9 cellular contexts compared by ENCODE assay signal in the genomic region with DNA sequence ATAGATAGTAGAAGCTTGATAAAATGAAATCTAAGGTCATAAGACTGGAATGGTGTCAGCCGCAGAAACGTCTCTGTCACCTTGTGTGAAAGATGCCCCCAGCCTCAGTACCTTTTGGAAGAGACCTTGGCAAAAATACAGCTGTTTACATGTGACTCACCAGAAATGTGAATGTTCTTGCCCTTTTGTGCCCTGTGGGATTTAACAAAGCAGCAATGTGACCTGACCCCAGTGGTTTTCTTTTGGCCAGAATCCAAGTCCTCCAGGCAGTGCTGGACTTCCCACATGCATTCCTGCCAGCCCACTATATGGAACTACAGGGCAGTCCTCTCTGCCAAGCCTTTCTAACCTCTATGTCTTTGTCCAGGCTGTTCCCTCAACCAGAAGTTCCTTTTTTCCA. TPM values are rescaled to one million over a fixed set of nuclear protein-coding genes. Genes with fewer than 3 reads are reported as not detected.
DNase-seq lines count a peak whose midpoint lies in the region; ATAC-seq lines count a peak whose summit lies in the region.
"Had no signal": no experiment of that assay in that cellular context is flagged by ENCODE, and none has a peak within 500 bp of the region (broad histone marks: within the 10 kb centered on the region; RNA-seq: fewer than 3 reads in every experiment).

No MANE protein-coding gene starts in this region.

- H3K4me3 ChIP-seq in CD4-positive, alpha-beta memory T cell (ENCODE audit: low read length in 2 of 2) = peak overlapping the region in 1 of 2 donors; percentile 0

- no peaks in the 10 kb centered on the region for H3K27me3 Mint-ChIP-seq in CD4-positive, alpha-beta memory T cell
- H3K27me3 Mint-ChIP-seq in activated naive CD8-positive, alpha-beta T cell treated with anti-CD3 and anti-CD28 coated beads for 36 hours = no peaks in the 10 kb centered on the region

- peak overlapping the region; percentile 84 for H3K27ac ChIP-seq in CD4-positive, alpha-beta memory T cell (ENCODE audit: low read depth, low read length)

- ATAC-seq in GM21737 (IDR thresholded peaks at IDR 0.05; ENCODE audit: unreplicated experiment) (no peak), HG03159 (IDR thresholded peaks at IDR 0.05; ENCODE audit: unreplicated experiment) (no peak)

- H3K27ac Mint-ChIP-seq in CD4-positive, alpha-beta memory T cell = peak overlapping the region; percentile 98 to 100 (median 99)
- peak overlapping the region; percentile 96 for H3K27ac Mint-ChIP-seq in activated naive CD8-positive, alpha-beta T cell treated with anti-CD3 and anti-CD28 coated beads for 36 hours

- peak overlapping the region in 6 of 8 donors; percentile 29 to 97 (median 64) for H3K4me3 Mint-ChIP-seq in CD4-positive, alpha-beta memory T cell
- H3K4me3 Mint-ChIP-seq in activated naive CD8-positive, alpha-beta T cell treated with anti-CD3 and anti-CD28 coated beads for 36 hours = no peak overlapping the region

- peaks cover 73 to 98% (median 87%) of the 10 kb centered on the region in 4 donors for H3K4me1 Mint-ChIP-seq in CD4-positive, alpha-beta memory T cell
- H3K4me1 Mint-ChIP-seq in activated naive CD8-positive, alpha-beta T cell treated with anti-CD3 and anti-CD28 coated beads for 36 hours = peaks cover 91% of the 10 kb centered on the region

- peaks cover 95% of the 10 kb centered on the region for H3K4me1 ChIP-seq in CD4-positive, alpha-beta memory T cell (ENCODE audit: insufficient read depth, low read length)

- no peak for DNase-seq in CD4-positive, alpha-beta memory T cell
- DNase-seq in HT1080 (ENCODE audit: low read depth) (peak; percentile 82), kidney tubule cell (ENCODE audit: low spot score) (peak; percentile 91), COR-L47 (lab: John Stamatoyannopoulos, UW) (no peak), DMS79 (lab: John Stamatoyannopoulos, UW) (no peak)
- no peak for DNase-seq in activated naive CD8-positive, alpha-beta T cell treated with anti-CD3 and anti-CD28 coated beads for 36 hours
- DNase-seq: NCI-H1417 had no signal

- H3K36me3 ChIP-seq in CD4-positive, alpha-beta memory T cell (ENCODE audit: insufficient read depth, low read length) = no peaks in the 10 kb centered on the region

- intact Hi-C loops in CD4-positive, alpha-beta memory T cell (cut with micrococcal nuclease) = loop anchor here (10.0 kb wide), 2 partner anchors 331 to 389 kb away; partner anchors contain the start of genes GBP5 and ZNF326

- H3K9me3 ChIP-seq in CD4-positive, alpha-beta memory T cell (ENCODE audit: control insufficient read depth in 1 of 2, low read length in 2 of 2) = no peaks in the 10 kb centered on the region

- peaks cover 3 to 4% of the 10 kb centered on the region in 2 donors for H3K36me3 Mint-ChIP-seq in CD4-positive, alpha-beta memory T cell
- H3K36me3 Mint-ChIP-seq in activated naive CD8-positive, alpha-beta T cell treated with anti-CD3 and anti-CD28 coated beads for 36 hours = peaks cover 24% of the 10 kb centered on the region

- POLR2A ChIA-PET in CD4-positive, alpha-beta memory T cell (lab: Charles Lee; ENCODE audit: partially characterized antibody) = interaction anchor here (1.5 to 15.5 kb wide), 4 partner anchors 24 to 81 kb away, joined by 5 to 813 read pairs (median 88); partner anchors contain the start of genes LRRC8B and LRRC8C

- no peaks in the 10 kb centered on the region for H3K9me3 Mint-ChIP-seq in CD4-positive, alpha-beta memory T cell
- H3K9me3 Mint-ChIP-seq in activated naive CD8-positive, alpha-beta T cell treated with anti-CD3 and anti-CD28 coated beads for 36 hours = no peaks in the 10 kb centered on the region

- H3K27me3 ChIP-seq in CD4-positive, alpha-beta memory T cell (ENCODE audit: insufficient read depth, low read length) = no peaks in the 10 kb centered on the region

- CTCF ChIA-PET in CD4-positive, alpha-beta memory T cell (lab: Charles Lee; ENCODE audit: partially characterized antibody) = interaction anchor here (6.8 to 21.3 kb wide), 3 partner anchors 10 to 155 kb away, joined by 59 to 688 read pairs (median 267); partner anchors contain the start of gene LRRC8C

RNA-seq across cellular contexts. Expression of gene LRRC8C, which starts 27.2 kb away (rescaled TPM):
- total RNA-seq in CD4-positive, alpha-beta memory T cell = 10 to 100 TPM; 56.7 to 57.1 TPM
- polyA plus RNA-seq in CD4-positive, alpha-beta memory T cell = 10 to 100 TPM; 21.2 to 30.1 TPM
- total RNA-seq in HT1080 (2014; rRNA removed; shearing (Covaris generic)) = 10.6 and 11.2 TPM in 2 replicates
- 10.4 and 14.6 TPM in 2 replicates for polyA plus RNA-seq in HT1080 (2015; cell fraction: cytosol; rRNA removed)
- 10.4 and 12.2 TPM in 2 replicates for polyA plus RNA-seq in HT1080 (2015; cell fraction: nucleus; rRNA removed)
- total RNA-seq in activated naive CD8-positive, alpha-beta T cell treated with anti-CD3 and anti-CD28 coated beads for 36 hours = 10 to 100 TPM; 31.7 to 32.3 TPM

Comparison
In these comparisons a context has a peak if more than half of its experiments do, and no peak if none do; other contexts are left out.
1. DNase-seq: peak in HT1080 (single experiment) and kidney tubule cell (single experiment); none in CD4-positive, alpha-beta memory T cell (0 of 5), activated naive CD8-positive, alpha-beta T cell treated with anti-CD3 and anti-CD28 coated beads for 36 hours (single experiment), COR-L47 (single experiment) and DMS79 (single experiment).